17 cellular contexts compared by ENCODE assay signal in genomic region chr17:36611345-36612072, GRCh38. TPM values are rescaled to one million over a fixed set of nuclear protein-coding genes. Genes with fewer than 3 reads are reported as not detected.
A peak's percentile ranks its signal among the peaks of the same experiment; 100 is the strongest.
DNase-seq lines count a peak whose midpoint lies in the region; ATAC-seq and TF ChIP-seq lines count a peak whose summit lies in the region.
"Had no signal": no experiment of that assay in that cellular context is flagged by ENCODE, and none has a peak within 500 bp of the region (broad histone marks: within the 10 kb centered on the region; RNA-seq: fewer than 3 reads in every experiment).

No MANE protein-coding gene starts in this region.

- H3K14ac ChIP-seq in mesenchymal stem cell (ENCODE audit: low read length in 2 of 2), result no peak overlapping the region

- no peak overlapping the region for H3K23ac ChIP-seq in mesenchymal stem cell (ENCODE audit: low read length in 2 of 2)

- no peak overlapping the region for H3K18ac ChIP-seq in mesenchymal stem cell (ENCODE audit: low read depth in 1 of 2, low read length in 2 of 2)

- no peak overlapping the region for H2BK12ac ChIP-seq in mesenchymal stem cell (ENCODE audit: low read length in 2 of 2)

- no peaks in the 10 kb centered on the region for H3K27me3 Mint-ChIP-seq in T-helper 17 cell
- H3K27me3 Mint-ChIP-seq: activated CD4-positive, alpha-beta T cell treated with anti-CD3 and anti-CD28 coated beads for 36 hours; T-cell had no signal

- no peak for TF ChIP-seq CTCF in A673 (conservative IDR thresholded peaks at IDR 0.05; ENCODE audit: low read depth, low read length)

- no peaks in the 10 kb centered on the region for H3K36me3 Mint-ChIP-seq in T-helper 17 cell (ENCODE audit: low read depth)

- CTCF ChIA-PET in A673 (lab: Charles Lee), result no interaction called here

- H3K27me3 ChIP-seq in mesenchymal stem cell (ENCODE audit: control insufficient read depth in 1 of 2, insufficient read depth in 1 of 2, low read length in 2 of 2) (peaks cover 9 to 24% of the 10 kb centered on the region in 2 experiments), A673 (replicated peaks; ENCODE audit: insufficient read depth, low read depth, low read length, poor library complexity) (no peaks in the 10 kb centered on the region)
- H3K27me3 ChIP-seq: body of pancreas had no signal

- H4K91ac ChIP-seq in mesenchymal stem cell (ENCODE audit: low read length), result no peak overlapping the region

- no peak overlapping the region for H2AFZ ChIP-seq in mesenchymal stem cell (ENCODE audit: low read depth, low read length)

- H3K9ac ChIP-seq in mesenchymal stem cell (ENCODE audit: low read length), result peak overlapping the region; percentile 63

- no peak overlapping the region for H2BK5ac ChIP-seq in mesenchymal stem cell (ENCODE audit: low read depth, low read length, poor library complexity, severe bottlenecking)

- peak; percentile 72 for DNase-seq in EL
- DNase-seq in OCI-M1 (lab: John Stamatoyannopoulos, UW), result peak; percentile 74
- DNase-seq in dedifferentiated amniotic fluid mesenchymal stem cell (ENCODE audit: extremely low spot score), result peak; percentile 56
- peak; percentile 77 for DNase-seq in mesenchymal stem cell
- no peak for DNase-seq in T-helper 17 cell
- no peak for DNase-seq in A673 (ENCODE audit: low spot score)
- DNase-seq in COR-L47 (lab: John Stamatoyannopoulos, UW), result no peak
- no peak for DNase-seq in NCI-H2107 treated with DMSO at 0.1 percent for 48 hours (lab: John Stamatoyannopoulos, UW; ENCODE audit: unreplicated experiment)
- DNase-seq: activated CD4-positive, alpha-beta T cell treated with anti-CD3 and anti-CD28 coated beads for 36 hours; activated T-cell treated with anti-CD3 and anti-CD28 coated beads, Interleukin-2, amount 50 U/mL, for 72 hours; body of pancreas; CD8-positive, alpha-beta T cell; effector memory CD4-positive, alpha-beta T cell; hypothalamus; lower lobe of right lung; NCI-H2171; T-cell had no signal

- POLR2A ChIA-PET in A673 (lab: Charles Lee; ENCODE audit: low non-redundant PET), result interaction anchor here (0.7 kb wide), 1 partner anchor 1619 kb away, joined by 3 read pairs; no protein-coding TSS in a partner anchor

- ATAC-seq in T-helper 17 cell, result no peak
- ATAC-seq: activated CD4-positive, alpha-beta T cell treated with anti-CD3 and anti-CD28 coated beads for 36 hours; activated T-cell treated with anti-CD3 and anti-CD28 coated beads, Interleukin-2, amount 50 U/mL, for 72 hours; body of pancreas; CD8-positive, alpha-beta T cell; lower lobe of right lung; T-cell had no signal

- H3K27ac ChIP-seq in mesenchymal stem cell (ENCODE audit: low read length, poor library complexity, severe bottlenecking) (no peak overlapping the region), A673 (ENCODE audit: low read depth, low read length, poor library complexity, severe bottlenecking) (no peak overlapping the region)
- H3K27ac ChIP-seq: body of pancreas, lower lobe of right lung had no signal

- no peak overlapping the region for H3K4ac ChIP-seq in mesenchymal stem cell (ENCODE audit: low read depth in 1 of 2, low read length in 2 of 2)

- H3K36me3 ChIP-seq in mesenchymal stem cell (ENCODE audit: control insufficient read depth in 1 of 2, insufficient read depth in 2 of 2, low read depth in 1 of 2, low read length in 2 of 2) (peaks cover 0 to 4% of the 10 kb centered on the region in 2 experiments), A673 (ENCODE audit: insufficient read depth, low read length, poor library complexity, severe bottlenecking) (no peaks in the 10 kb centered on the region)
- H3K36me3 ChIP-seq: lower lobe of right lung had no signal

- H3K79me1 ChIP-seq in mesenchymal stem cell (replicated peaks; ENCODE audit: low read length, poor library complexity, severe bottlenecking), result peaks cover 8% of the 10 kb centered on the region

- H3K9me3 ChIP-seq in mesenchymal stem cell (ENCODE audit: control insufficient read depth, low read length) (no peaks in the 10 kb centered on the region), T-helper 17 cell (ENCODE audit: control insufficient read depth, low read length, poor library complexity, severe bottlenecking) (no peaks in the 10 kb centered on the region), A673 (ENCODE audit: low read depth, low read length, poor library complexity, severe bottlenecking) (no peaks in the 10 kb centered on the region)
- H3K9me3 ChIP-seq: body of pancreas, lower lobe of right lung had no signal

- H3K27ac Mint-ChIP-seq in T-helper 17 cell, result no peak overlapping the region
- H3K27ac Mint-ChIP-seq: activated CD4-positive, alpha-beta T cell treated with anti-CD3 and anti-CD28 coated beads for 36 hours; activated T-cell treated with anti-CD3 and anti-CD28 coated beads, Interleukin-2, amount 50 U/mL, for 72 hours; CD8-positive, alpha-beta T cell; T-cell had no signal

- H3K4me1 ChIP-seq in mesenchymal stem cell (ENCODE audit: control insufficient read depth, insufficient read depth, low read depth, low read length), result peaks cover 13% of the 10 kb centered on the region
- no peaks in the 10 kb centered on the region for H3K4me1 ChIP-seq in A673 (ENCODE audit: insufficient read depth, low read length, poor library complexity, severe bottlenecking)
- H3K4me1 ChIP-seq: body of pancreas had no signal

- H3K4me3 Mint-ChIP-seq in T-helper 17 cell, result no peak overlapping the region
- H3K4me3 Mint-ChIP-seq: activated CD4-positive, alpha-beta T cell treated with anti-CD3 and anti-CD28 coated beads for 36 hours; activated T-cell treated with anti-CD3 and anti-CD28 coated beads, Interleukin-2, amount 50 U/mL, for 72 hours; CD8-positive, alpha-beta T cell; T-cell had no signal

- 87% methylated on average over 9 of the region's 9 CpGs for WGBS in mesenchymal stem cell

- H3K4me2 ChIP-seq in mesenchymal stem cell (ENCODE audit: low read length, poor library complexity, severe bottlenecking), result no peak overlapping the region

- no peak overlapping the region for H2BK120ac ChIP-seq in mesenchymal stem cell (ENCODE audit: low read depth, low read length)

- H2BK15ac ChIP-seq in mesenchymal stem cell (ENCODE audit: low read depth, poor library complexity, severe bottlenecking), result no peak overlapping the region

- no TSS peak for BruUV-seq in A673 (replicated peaks; lab: Mats Ljungman, UMichigan)

- intact Hi-C loops in A673 (cut with micrococcal nuclease; ENCODE audit: unreplicated experiment), result no loop called here

- H3K4me1 Mint-ChIP-seq in T-helper 17 cell, result peaks cover 10% of the 10 kb centered on the region

- H2AK5ac ChIP-seq in mesenchymal stem cell (ENCODE audit: low read length, severe bottlenecking), result no peak overlapping the region

- H4K8ac ChIP-seq in mesenchymal stem cell (ENCODE audit: low read length), result no peak overlapping the region

- H3K4me3 ChIP-seq in mesenchymal stem cell (ENCODE audit: insufficient read depth in 1 of 2, low read depth in 1 of 2, low read length in 2 of 2) (peak overlapping the region in 1 of 2 experiments; percentile 30), A673 (ENCODE audit: low read depth, low read length, poor library complexity, severe bottlenecking) (no peak overlapping the region)
- H3K4me3 ChIP-seq: body of pancreas, lower lobe of right lung had no signal

RNA-seq across cellular contexts. Expression of gene MRM1, which starts 10.1 kb away (rescaled TPM):
- polyA plus RNA-seq in mesenchymal stem cell (2013, experiment 1 of 2), result 1.3 TPM
- polyA plus RNA-seq in mesenchymal stem cell (2013, experiment 2 of 2), result 1.2 TPM
- total RNA-seq in T-helper 17 cell, result 1 to 10 TPM; 2.6 to 3.4 TPM
- 5.7 and 6.5 TPM in 2 replicates for total RNA-seq in A673 (2021)

RNA-seq across cellular contexts. Expression of gene DHRS11, which starts 19.8 kb away (rescaled TPM):
- polyA plus RNA-seq in mesenchymal stem cell (2013, experiment 1 of 2), result 2.6 TPM
- 2.4 TPM for polyA plus RNA-seq in mesenchymal stem cell (2013, experiment 2 of 2)
- total RNA-seq in T-helper 17 cell (1 to 10 TPM; 2.7 to 3.8 TPM), A673 (2021) (5.3 and 8.1 TPM in 2 replicates)

Comparison
In these comparisons a context has a peak if more than half of its experiments do, and no peak if none do; other contexts are left out.
1. DNase-seq: peak in EL (single experiment), OCI-M1 (single experiment), dedifferentiated amniotic fluid mesenchymal stem cell (single experiment) and mesenchymal stem cell (single experiment); none in T-helper 17 cell (0 of 3), A673 (single experiment), COR-L47 (single experiment) and NCI-H2107 treated with DMSO at 0.1 percent for 48 hours (single experiment).